ENCODE assay signal across 8 cellular contexts in genomic region chr16:58001781-58002410, GRCh38. TPM values are rescaled to one million over a fixed set of nuclear protein-coding genes. Genes with fewer than 3 reads are reported as not detected.
DNase-seq lines count a peak whose midpoint lies in the region; ATAC-seq, FAIRE-seq and TF ChIP-seq lines count a peak whose summit lies in the region.

No MANE protein-coding gene starts in this region.

- intact Hi-C loops in activated CD4-positive, alpha-beta T cell treated with anti-CD3 and anti-CD28 coated beads for 36 hours (cut with DNase I, micrococcal nuclease): loop anchor here (1.0 to 5.0 kb wide), 16 partner anchors 17 to 1645 kb away; partner anchors contain the start of genes CCDC102A (in 1 of the 2), CFAP20 (in 1 of the 2), CIAPIN1 (in 1 of the 2) and COQ9 (in 1 of the 2)
- intact Hi-C loops in kidney (cut with DNase I): loop anchor here (10.0 kb wide), 1 partner anchor 427 kb away; no protein-coding TSS in a partner anchor

- FAIRE-seq in kidney (lab: Jason Lieb, UNC): no peak

- H3K27me3 ChIP-seq in suprapubic skin: no peaks in the 10 kb centered on the region

- WGBS in suprapubic skin: 37% methylated on average over 10 of the region's 10 CpGs

- H3K27ac ChIP-seq in kidney (ENCODE audit: low read depth in 2 of 2, low read length in 2 of 2) (no peak overlapping the region), suprapubic skin (peak overlapping the region; percentile 90)

- H3K4me3 ChIP-seq in kidney (ENCODE audit: low read length in 2 of 2) (peak overlapping the region; percentile 71 to 82), suprapubic skin (peak overlapping the region; percentile 87)

- peaks cover 18% of the 10 kb centered on the region for H3K36me3 Mint-ChIP-seq in activated CD4-positive, alpha-beta T cell treated with anti-CD3 and anti-CD28 coated beads for 36 hours (ENCODE audit: low read depth)
- H3K36me3 Mint-ChIP-seq in activated naive CD8-positive, alpha-beta T cell treated with anti-CD3 and anti-CD28 coated beads, Interleukin-2, amount 10 ng/mL, durations not matched to agents 7 days and 5 days: peaks cover 21% of the 10 kb centered on the region

- H3K9ac ChIP-seq in kidney (ENCODE audit: low read length in 2 of 2): peak overlapping the region in 1 of 2 donors; percentile 59

- H3K36me3 ChIP-seq in kidney (ENCODE audit: control insufficient read depth in 1 of 2, insufficient read depth in 2 of 2, low read length in 2 of 2) (peaks cover 5 to 12% of the 10 kb centered on the region in 2 donors), suprapubic skin (peaks cover 16% of the 10 kb centered on the region)

- peak overlapping the region; percentile 91 for H3K4me3 Mint-ChIP-seq in activated CD4-positive, alpha-beta T cell treated with anti-CD3 and anti-CD28 coated beads for 36 hours
- peak overlapping the region; percentile 95 for H3K4me3 Mint-ChIP-seq in activated naive CD8-positive, alpha-beta T cell treated with anti-CD3 and anti-CD28 coated beads, Interleukin-2, amount 10 ng/mL, durations not matched to agents 7 days and 5 days

- H3K9me3 Mint-ChIP-seq in activated CD4-positive, alpha-beta T cell treated with anti-CD3 and anti-CD28 coated beads for 36 hours (ENCODE audit: low read depth): no peaks in the 10 kb centered on the region
- H3K9me3 Mint-ChIP-seq in activated naive CD8-positive, alpha-beta T cell treated with anti-CD3 and anti-CD28 coated beads, Interleukin-2, amount 10 ng/mL, durations not matched to agents 7 days and 5 days: no peaks in the 10 kb centered on the region

- no peak for TF ChIP-seq EP300 in suprapubic skin (IDR thresholded peaks at IDR 0.05)

- no peak for DNase-seq in activated CD4-positive, alpha-beta T cell treated with anti-CD3 and anti-CD28 coated beads for 36 hours
- DNase-seq in activated CD4-positive, alpha-beta T cell treated with anti-CD3 and anti-CD28 coated beads, Interleukin-2, amount 50 U/mL, for 48 hours: no peak
- DNase-seq in activated naive CD8-positive, alpha-beta T cell treated with anti-CD3 and anti-CD28 coated beads, Interleukin-2, amount 10 ng/mL, durations not matched to agents 7 days and 5 days: no peak
- DNase-seq in kidney (peak; percentile 15), suprapubic skin (ENCODE audit: low spot score in 2 of 2) (no peak), C1 segment of cervical spinal cord (lab: John Stamatoyannopoulos, UW) (no peak)

- H3K9me3 ChIP-seq in kidney (ENCODE audit: control insufficient read depth in 1 of 2, low read length in 2 of 2) (no peaks in the 10 kb centered on the region), suprapubic skin (no peaks in the 10 kb centered on the region)

- H3K4me1 ChIP-seq in kidney (ENCODE audit: control insufficient read depth in 1 of 2, insufficient read depth in 1 of 2, low read depth in 1 of 2, low read length in 2 of 2) (peaks cover 3 to 20% of the 10 kb centered on the region in 2 donors), suprapubic skin (peaks cover 42% of the 10 kb centered on the region)

- H3K27ac Mint-ChIP-seq in activated CD4-positive, alpha-beta T cell treated with anti-CD3 and anti-CD28 coated beads for 36 hours: no peak overlapping the region
- H3K27ac Mint-ChIP-seq in activated naive CD8-positive, alpha-beta T cell treated with anti-CD3 and anti-CD28 coated beads, Interleukin-2, amount 10 ng/mL, durations not matched to agents 7 days and 5 days: peak overlapping the region; percentile 50

- CTCF ChIA-PET in activated CD4-positive, alpha-beta T cell treated with anti-CD3 and anti-CD28 coated beads for 36 hours (lab: Charles Lee): interaction anchor here (1.0 to 1.4 kb wide), 5 partner anchors 10 to 426 kb away, joined by 3 to 5 read pairs (median 3); partner anchors contain the start of gene CNGB1

- peaks cover 41% of the 10 kb centered on the region for H3K4me1 Mint-ChIP-seq in activated CD4-positive, alpha-beta T cell treated with anti-CD3 and anti-CD28 coated beads for 36 hours
- H3K4me1 Mint-ChIP-seq in activated naive CD8-positive, alpha-beta T cell treated with anti-CD3 and anti-CD28 coated beads, Interleukin-2, amount 10 ng/mL, durations not matched to agents 7 days and 5 days: peaks cover 42% of the 10 kb centered on the region

- H3K27me3 Mint-ChIP-seq in activated CD4-positive, alpha-beta T cell treated with anti-CD3 and anti-CD28 coated beads for 36 hours: no peaks in the 10 kb centered on the region
- H3K27me3 Mint-ChIP-seq in activated naive CD8-positive, alpha-beta T cell treated with anti-CD3 and anti-CD28 coated beads, Interleukin-2, amount 10 ng/mL, durations not matched to agents 7 days and 5 days: no peaks in the 10 kb centered on the region

- no peak for TF ChIP-seq POLR2A in suprapubic skin (IDR thresholded peaks at IDR 0.05)

- POLR2A ChIA-PET in activated CD4-positive, alpha-beta T cell treated with anti-CD3 and anti-CD28 coated beads for 36 hours (lab: Charles Lee): interaction anchor here (0.7 kb wide), 1 partner anchor 31 kb away, joined by 3 read pairs; the partner anchor contains the start of gene CNGB1
- POLR2A ChIA-PET in activated naive CD8-positive, alpha-beta T cell treated with anti-CD3 and anti-CD28 coated beads, Interleukin-2, amount 10 ng/mL, durations not matched to agents 7 days and 5 days (lab: Charles Lee): interaction anchor here (0.6 to 2.6 kb wide), 6 partner anchors 68 to 468 kb away, joined by 3 to 11 read pairs (median 6); partner anchors contain the start of gene CFAP20

- TF ChIP-seq CTCF in kidney (IDR thresholded peaks at IDR 0.05; ENCODE audit: borderline replicate concordance, extremely low read depth, insufficient read depth) (no peak), suprapubic skin (IDR thresholded peaks at IDR 0.05) (no peak)

- no peak for ATAC-seq in activated CD4-positive, alpha-beta T cell treated with anti-CD3 and anti-CD28 coated beads for 36 hours
- ATAC-seq in activated naive CD8-positive, alpha-beta T cell treated with anti-CD3 and anti-CD28 coated beads, Interleukin-2, amount 10 ng/mL, durations not matched to agents 7 days and 5 days (ENCODE audit: low read depth): no peak
- ATAC-seq in HG02798 (IDR thresholded peaks at IDR 0.05; ENCODE audit: poor library complexity, unreplicated experiment): no peak
- no peak for ATAC-seq in HG03571 (IDR thresholded peaks at IDR 0.05; ENCODE audit: unreplicated experiment)

RNA-seq across cellular contexts. Expression of gene USB1, which starts 0.7 kb away (rescaled TPM):
- 10 to 100 TPM; 37.3 to 38.5 TPM for total RNA-seq in activated CD4-positive, alpha-beta T cell treated with anti-CD3 and anti-CD28 coated beads for 36 hours
- 10 to 100 TPM; 47.4 to 53.9 TPM for total RNA-seq in activated naive CD8-positive, alpha-beta T cell treated with anti-CD3 and anti-CD28 coated beads, Interleukin-2, amount 10 ng/mL, durations not matched to agents 7 days and 5 days
- 32.8 TPM for total RNA-seq in kidney
- 18.3 TPM for polyA plus RNA-seq in kidney (ENCODE audit: insufficient read depth, low read depth, low replicate concordance)
- total RNA-seq in suprapubic skin: 10 to 100 TPM; 16.1 to 36.5 (median 19.8) TPM

RNA-seq across cellular contexts. Expression of gene ZNF319, which starts 1.4 kb away (rescaled TPM):
- 1 to 10 TPM; 5.3 to 6.6 TPM for total RNA-seq in activated CD4-positive, alpha-beta T cell treated with anti-CD3 and anti-CD28 coated beads for 36 hours
- 10 to 100 TPM; 21.5 to 21.8 TPM for total RNA-seq in activated naive CD8-positive, alpha-beta T cell treated with anti-CD3 and anti-CD28 coated beads, Interleukin-2, amount 10 ng/mL, durations not matched to agents 7 days and 5 days
- total RNA-seq in kidney (10.9 TPM), suprapubic skin (10 to 100 TPM in 3 of 4 donors, 1 to 10 TPM in 1; 4.2 to 16.6 (median 11.6) TPM)
- polyA plus RNA-seq in kidney (ENCODE audit: insufficient read depth, low read depth, low replicate concordance): 2.9 TPM

RNA-seq across cellular contexts. Expression of gene MMP15, which starts 23.7 kb away (rescaled TPM):
- under 1 TPM; 0.19 to 0.43 TPM for total RNA-seq in activated CD4-positive, alpha-beta T cell treated with anti-CD3 and anti-CD28 coated beads for 36 hours
- total RNA-seq in activated naive CD8-positive, alpha-beta T cell treated with anti-CD3 and anti-CD28 coated beads, Interleukin-2, amount 10 ng/mL, durations not matched to agents 7 days and 5 days: under 1 TPM; 0.61 to 0.62 TPM
- total RNA-seq in kidney: 31.4 TPM
- polyA plus RNA-seq in kidney (ENCODE audit: insufficient read depth, low read depth, low replicate concordance): 19.1 TPM
- total RNA-seq in suprapubic skin: 1 to 10 TPM; 5.7 to 10.0 (median 8.2) TPM

RNA-seq across cellular contexts. Expression of gene CNGB1, which starts 31.0 kb away (rescaled TPM):
- not detected for total RNA-seq in activated CD4-positive, alpha-beta T cell treated with anti-CD3 and anti-CD28 coated beads for 36 hours
- not detected for total RNA-seq in activated naive CD8-positive, alpha-beta T cell treated with anti-CD3 and anti-CD28 coated beads, Interleukin-2, amount 10 ng/mL, durations not matched to agents 7 days and 5 days
- total RNA-seq in kidney (not detected), suprapubic skin (under 1 TPM in 1 of 4 donors, not detected in 3; 0.08 TPM)
- polyA plus RNA-seq in kidney (ENCODE audit: insufficient read depth, low read depth, low replicate concordance): not detected

Comparison
In these comparisons a context has a peak if more than half of its experiments do, and no peak if none do; other contexts are left out.
1. RNA of gene MMP15, which starts 23.7 kb away (total RNA-seq): 31.4 TPM in kidney (single experiment) and 5.7 to 10.0 TPM in suprapubic skin; 0.61 to 0.62 TPM in activated naive CD8-positive, alpha-beta T cell treated with anti-CD3 and anti-CD28 coated beads, Interleukin-2, amount 10 ng/mL, durations not matched to agents 7 days and 5 days and 0.19 to 0.43 TPM in activated CD4-positive, alpha-beta T cell treated with anti-CD3 and anti-CD28 coated beads for 36 hours; every median in the first group is over 4 times any median in the second.